11 cellular contexts compared by ENCODE assay signal in the genomic region with DNA sequence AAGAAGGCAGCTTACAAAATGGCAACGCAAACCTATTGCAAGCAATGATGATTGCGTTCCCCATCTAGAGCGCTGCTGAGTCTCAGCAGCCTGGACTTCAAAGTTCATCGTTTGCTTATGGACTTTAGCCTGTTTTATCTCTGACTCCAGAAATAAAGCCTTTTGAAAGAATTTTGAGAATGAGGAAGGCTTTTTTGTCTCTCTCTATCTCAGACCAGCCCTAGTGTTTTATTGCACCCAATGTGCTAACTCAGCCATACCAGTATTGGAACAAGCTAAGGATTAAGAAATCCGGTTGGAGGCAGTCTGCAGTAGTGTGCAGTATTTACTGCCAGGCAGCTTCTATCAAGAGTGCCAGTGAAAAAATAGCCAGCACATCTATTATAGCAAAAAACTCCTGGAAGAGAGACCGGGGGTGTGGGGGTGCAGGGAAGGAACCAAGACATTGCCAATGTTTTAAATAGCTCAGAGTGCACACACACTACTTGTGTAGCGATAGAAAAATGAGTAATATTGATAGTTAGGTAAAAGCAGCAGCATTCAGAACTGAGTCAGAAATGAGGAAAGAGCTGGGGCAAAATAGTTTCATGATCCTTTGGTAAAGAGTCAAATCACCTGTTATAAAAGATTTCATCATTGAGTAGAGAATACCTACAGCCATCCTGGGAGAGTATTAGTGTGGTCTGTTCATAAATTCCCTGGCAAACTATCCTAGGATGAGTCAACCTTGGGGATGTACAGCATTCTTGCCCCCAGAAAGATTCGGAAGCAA.
DNase-seq lines count a peak whose midpoint lies in the region; ATAC-seq and TF ChIP-seq lines count a peak whose summit lies in the region.
"Had no signal": no experiment of that assay in that cellular context is flagged by ENCODE, and none has a peak within 500 bp of the region (broad histone marks: within the 10 kb centered on the region; RNA-seq: fewer than 3 reads in every experiment).

No MANE protein-coding gene starts in this region.

- in situ Hi-C loops in IMR-90 (cut with MboI; ENCODE audit: low sequenced_read_pairs): no loop called here

- H4K20me1 ChIP-seq in IMR-90 (ENCODE audit: insufficient read depth, low read length) (no peaks in the 10 kb centered on the region), hepatocyte (ENCODE audit: insufficient read depth, poor library complexity, severe bottlenecking) (no peaks in the 10 kb centered on the region)

- H2BK120ac ChIP-seq in IMR-90 (ENCODE audit: low read depth, low read length): no peak overlapping the region

- H3K23ac ChIP-seq in IMR-90 (ENCODE audit: low read depth, low read length): no peak overlapping the region

- dilution Hi-C loops in IMR-90 (cut with HindIII; ENCODE audit: low sequenced_read_pairs, unreplicated experiment): no loop called here

- no peaks in the 10 kb centered on the region for H3K4me1 Mint-ChIP-seq in activated T-cell treated with anti-CD3 and anti-CD28 coated beads, Interleukin-2, amount 50 U/mL, for 4 hours (ENCODE audit: low read depth)

- no peak overlapping the region for H2AK5ac ChIP-seq in IMR-90 (ENCODE audit: low read depth, low read length)

- H2AFZ ChIP-seq in IMR-90 (replicated peaks; ENCODE audit: low read length, poor library complexity) (no peak overlapping the region), hepatocyte (no peak overlapping the region)

- TF ChIP-seq CTCF in heart left ventricle (IDR thresholded peaks at IDR 0.05) (no peak), right atrium auricular region (IDR thresholded peaks at IDR 0.05) (no peak), IMR-90 (conservative IDR thresholded peaks at IDR 0.05; ENCODE audit: low read depth, low read length) (no peak), hepatocyte (IDR thresholded peaks at IDR 0.05; ENCODE audit: poor library complexity) (no peak)

- no peak overlapping the region for H4K8ac ChIP-seq in IMR-90 (ENCODE audit: low read depth in 2 of 2, low read length in 2 of 2)

- H2AK9ac ChIP-seq in IMR-90 (replicated peaks; ENCODE audit: low read depth, low read length, poor library complexity): no peak overlapping the region

- no peak overlapping the region for H2BK20ac ChIP-seq in IMR-90 (ENCODE audit: low read depth, low read length)

- H3K4me3 Mint-ChIP-seq in activated T-cell treated with anti-CD3 and anti-CD28 coated beads, Interleukin-2, amount 50 U/mL, for 4 hours: no peak overlapping the region
- H3K4me3 Mint-ChIP-seq: activated CD4-positive, alpha-beta T cell treated with anti-CD3 and anti-CD28 coated beads, Interleukin-2, amount 10 ng/mL, durations not matched to agents 7 days and 5 days had no signal

- H3K14ac ChIP-seq in IMR-90 (replicated peaks; ENCODE audit: low read depth, low read length): no peak overlapping the region

- H3K18ac ChIP-seq in IMR-90 (ENCODE audit: low read depth, low read length): no peak overlapping the region

- no peak overlapping the region for H4K5ac ChIP-seq in IMR-90 (ENCODE audit: low read depth, low read length)

- H3K4me3 ChIP-seq in heart left ventricle (no peak overlapping the region), right atrium auricular region (no peak overlapping the region), IMR-90 (ENCODE audit: insufficient read depth, low read depth, low read length) (no peak overlapping the region), hepatocyte (no peak overlapping the region), aorta (ENCODE audit: low read length in 2 of 2) (no peak overlapping the region)

- no peaks in the 10 kb centered on the region for H3K9me2 ChIP-seq in hepatocyte (replicated peaks; ENCODE audit: insufficient read depth)

- TF ChIP-seq RAD21 in IMR-90 (IDR thresholded peaks at IDR 0.05; ENCODE audit: low read length): no peak

- H3K27me3 ChIP-seq in heart left ventricle (no peaks in the 10 kb centered on the region), right atrium auricular region (no peaks in the 10 kb centered on the region), IMR-90 (ENCODE audit: control insufficient read depth, insufficient read depth, low read length) (peaks cover 2% of the 10 kb centered on the region), hepatocyte (no peaks in the 10 kb centered on the region), aorta (ENCODE audit: control insufficient read depth in 1 of 2, insufficient read depth in 2 of 2, low read length in 1 of 2) (no peaks in the 10 kb centered on the region)

- H3K4ac ChIP-seq in IMR-90 (ENCODE audit: low read depth, low read length): no peak overlapping the region

- no peaks in the 10 kb centered on the region for H3K9me1 ChIP-seq in IMR-90 (ENCODE audit: insufficient read depth, low read length)

- no peak overlapping the region for H3K56ac ChIP-seq in IMR-90 (ENCODE audit: extremely low read depth, insufficient read depth, low read length)

- POLR2A ChIA-PET in IMR-90 (lab: Charles Lee; ENCODE audit: unreplicated experiment): no interaction called here

- H2BK5ac ChIP-seq in IMR-90 (ENCODE audit: low read depth, low read length, poor library complexity, severe bottlenecking): no peak overlapping the region

- DNase-seq in heart left ventricle (no peak), right atrium auricular region (ENCODE audit: low spot score) (no peak), IMR-90 (peak; percentile 21), hepatocyte (ENCODE audit: low spot score) (peak; percentile 74), aorta (peak in 1 of 2 donors; percentile 47), DMS 273 (lab: John Stamatoyannopoulos, UW; ENCODE audit: unreplicated experiment) (no peak)
- DNase-seq in stimulated activated CD4-positive, alpha-beta T cell treated with anti-CD3 and anti-CD28 coated beads, Interleukin-12 subunit alpha, Interleukin-12 subunit beta, amount 100 ng/mL, for 4 hours: no peak
- DNase-seq in activated T-cell treated with anti-CD3 and anti-CD28 coated beads, Interleukin-2, amount 50 U/mL, for 4 hours: no peak
- DNase-seq: activated CD4-positive, alpha-beta T cell treated with anti-CD3 and anti-CD28 coated beads, Interleukin-2, amount 10 ng/mL, durations not matched to agents 7 days and 5 days; hippocampal formation; NCI-H1694 treated with DMSO at 0.1 percent for 48 hours had no signal

- TF ChIP-seq POLR2A in heart left ventricle (IDR thresholded peaks at IDR 0.05) (no peak), IMR-90 (IDR thresholded peaks at IDR 0.05; ENCODE audit: low read depth, low read length) (no peak)

- intact Hi-C loops in heart left ventricle (cut with DNase I): no loop called here
- intact Hi-C loops in IMR-90 (cut with micrococcal nuclease): no loop called here
- intact Hi-C loops in aorta (cut with DNase I): no loop called here

- 71 to 78% (median 76%) methylated on average over 8 of the region's 8 CpGs for WGBS in heart left ventricle, 4 donors
- no CpG with 5 or more reads among the region's 8 CpGs for WGBS in IMR-90 (ENCODE audit: extremely low coverage in 2 of 2, insufficient read length in 1 of 2), 2 experiments
- WGBS in hepatocyte (ENCODE audit: low lambda C conversion rate, missing lambda C conversion rate): 38% methylated on average over 8 of the region's 8 CpGs
- WGBS in aorta, 2 donors: 37 to 38% methylated on average over 8 of the region's 8 CpGs

- H3K9me3 ChIP-seq in heart left ventricle (no peaks in the 10 kb centered on the region), right atrium auricular region (no peaks in the 10 kb centered on the region), IMR-90 (ENCODE audit: control insufficient read depth, insufficient read depth, low read length) (no peaks in the 10 kb centered on the region), hepatocyte (ENCODE audit: low read depth) (no peaks in the 10 kb centered on the region), aorta (ENCODE audit: control insufficient read depth, low read length) (no peaks in the 10 kb centered on the region)

- H3K36me3 ChIP-seq in heart left ventricle: no peaks in the 10 kb centered on the region
- no peaks in the 10 kb centered on the region for H3K36me3 ChIP-seq in right atrium auricular region
- no peaks in the 10 kb centered on the region for H3K36me3 ChIP-seq in IMR-90 (ENCODE audit: control insufficient read depth, insufficient read depth, low read length)
- H3K36me3 ChIP-seq in hepatocyte (replicated peaks; ENCODE audit: insufficient read depth, low read depth): no peaks in the 10 kb centered on the region
- H3K36me3 ChIP-seq in aorta (ENCODE audit: control insufficient read depth in 1 of 2, insufficient read depth in 2 of 2, low read length in 1 of 2): no peaks in the 10 kb centered on the region

- H3K9ac ChIP-seq in IMR-90 (ENCODE audit: low read depth, low read length): no peak overlapping the region

- no peak overlapping the region for H3K4me2 ChIP-seq in IMR-90 (ENCODE audit: low read depth, low read length)
- H3K4me2 ChIP-seq in hepatocyte: peak overlapping the region; percentile 50

- no peak overlapping the region for H3K27ac ChIP-seq in heart left ventricle
- H3K27ac ChIP-seq in right atrium auricular region: no peak overlapping the region
- H3K27ac ChIP-seq in IMR-90 (ENCODE audit: insufficient read depth, low read length): no peak overlapping the region
- peak overlapping the region; percentile 73 for H3K27ac ChIP-seq in hepatocyte
- no peak overlapping the region for H3K27ac ChIP-seq in aorta (ENCODE audit: low read depth in 1 of 2, low read length in 2 of 2)

- peaks cover 12% of the 10 kb centered on the region for H3K9me3 Mint-ChIP-seq in activated T-cell treated with anti-CD3 and anti-CD28 coated beads, Interleukin-2, amount 50 U/mL, for 4 hours

- H3K4me1 ChIP-seq in heart left ventricle (peaks cover 0 to 6% (median 0%) of the 10 kb centered on the region in 12 donors), right atrium auricular region (peaks cover 0 to 9% of the 10 kb centered on the region in 2 donors), IMR-90 (ENCODE audit: control insufficient read depth, insufficient read depth, low read length) (peaks cover 2% of the 10 kb centered on the region; the same call in 1 of the 2 replicates), hepatocyte (ENCODE audit: insufficient read depth) (peaks cover 8% of the 10 kb centered on the region), aorta (ENCODE audit: control insufficient read depth in 1 of 2, insufficient read depth in 2 of 2, low read length in 2 of 2) (no peaks in the 10 kb centered on the region)

- H4K91ac ChIP-seq in IMR-90 (ENCODE audit: insufficient read depth, low read depth, low read length): no peak overlapping the region

- peaks cover 4% of the 10 kb centered on the region for H3K27me3 Mint-ChIP-seq in activated T-cell treated with anti-CD3 and anti-CD28 coated beads, Interleukin-2, amount 50 U/mL, for 4 hours (ENCODE audit: low read depth)

- ATAC-seq in heart left ventricle (peak; percentile 64 to 88 (median 80)), IMR-90 (ENCODE audit: low read depth) (no peak; the same call in 1 of the 2 replicates), aorta (ENCODE audit: low FRiP score) (peak; percentile 67)
- no peak for ATAC-seq in activated T-cell treated with anti-CD3 and anti-CD28 coated beads, Interleukin-2, amount 50 U/mL, for 4 hours

- no peaks in the 10 kb centered on the region for H3K79me1 ChIP-seq in IMR-90 (ENCODE audit: low read depth in 1 of 2, low read length in 2 of 2)

- no TSS peak for BruUV-seq in IMR-90 (replicated peaks; lab: Mats Ljungman, UMichigan)

- H3K79me2 ChIP-seq in hepatocyte: no peaks in the 10 kb centered on the region

- no peaks in the 10 kb centered on the region for H3K36me3 Mint-ChIP-seq in activated T-cell treated with anti-CD3 and anti-CD28 coated beads, Interleukin-2, amount 50 U/mL, for 4 hours (ENCODE audit: insufficient read depth)

- CTCF ChIA-PET in IMR-90 (lab: Yijun Ruan, JAX): no interaction called here

- no peak overlapping the region for H2BK15ac ChIP-seq in IMR-90 (ENCODE audit: low read depth, low read length)

Comparison
In these comparisons a context has a peak if more than half of its experiments do, and no peak if none do; other contexts are left out.
1. ATAC-seq: peak in heart left ventricle (4 of 4) and aorta (single experiment); none in IMR-90 (single experiment) and activated T-cell treated with anti-CD3 and anti-CD28 coated beads, Interleukin-2, amount 50 U/mL, for 4 hours (0 of 2).
2. DNase-seq: peak in IMR-90 (single experiment) and hepatocyte (single experiment); none in heart left ventricle (0 of 5), right atrium auricular region (single experiment), stimulated activated CD4-positive, alpha-beta T cell treated with anti-CD3 and anti-CD28 coated beads, Interleukin-12 subunit alpha, Interleukin-12 subunit beta, amount 100 ng/mL, for 4 hours (single experiment), activated T-cell treated with anti-CD3 and anti-CD28 coated beads, Interleukin-2, amount 50 U/mL, for 4 hours (single experiment) and DMS 273 (single experiment).